1 cellular context compared by ENCODE assay signal in the genomic region with DNA sequence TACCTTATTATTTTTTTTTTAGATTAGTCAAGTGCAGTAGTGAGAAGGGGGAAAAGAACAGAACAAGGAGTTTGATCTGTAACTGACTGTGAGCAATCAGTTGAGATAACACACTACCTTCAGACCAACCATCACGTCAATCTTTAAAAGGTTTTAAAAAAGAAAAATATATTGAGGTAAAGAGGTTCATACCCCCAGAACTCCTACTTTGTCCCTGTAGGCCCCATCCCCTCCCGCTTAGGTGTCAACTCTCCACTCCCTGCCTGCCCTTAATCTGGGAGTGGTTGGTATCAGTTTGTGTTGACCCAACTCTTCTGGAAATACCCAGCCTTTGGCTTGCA.
TF ChIP-seq lines count a peak whose summit lies in the region.

No MANE protein-coding gene starts in this region.

TF ChIP-seq in H1, 55 proteins besides CTCF, POLR2A, EP300 and RAD21:
- TF ChIP-seq, protein P1, sequence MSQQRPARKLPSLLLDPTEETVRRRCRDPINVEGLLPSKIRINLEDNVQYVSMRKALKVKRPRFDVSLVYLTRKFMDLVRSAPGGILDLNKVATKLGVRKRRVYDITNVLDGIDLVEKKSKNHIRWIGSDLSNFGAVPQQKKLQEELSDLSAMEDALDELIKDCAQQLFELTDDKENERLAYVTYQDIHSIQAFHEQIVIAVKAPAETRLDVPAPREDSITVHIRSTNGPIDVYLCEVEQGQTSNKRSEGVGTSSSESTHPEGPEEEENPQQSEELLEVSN (IDR thresholded peaks at IDR 0.05): no peak
- TF ChIP-seq TBP (IDR thresholded peaks at IDR 0.05; ENCODE audit: low read depth, low read length) (no peak), YY1 (IDR thresholded peaks at IDR 0.05; ENCODE audit: low read depth, low read length) (no peak), POLR2AphosphoS5 (IDR thresholded peaks at IDR 0.05; ENCODE audit: low read depth, low read length) (no peak), TAF7 (optimal IDR thresholded peaks at IDR 0.05; ENCODE audit: borderline replicate concordance, low read depth, low read length) (no peak), CBX5 (IDR thresholded peaks at IDR 0.05; ENCODE audit: low read depth, low read length) (no peak), EZH2 (IDR thresholded peaks at IDR 0.05; ENCODE audit: low read depth, low read length, severe bottlenecking) (no peak), BACH1 (IDR thresholded peaks at IDR 0.05; ENCODE audit: low read length) (no peak), RXRA (IDR thresholded peaks at IDR 0.05; ENCODE audit: insufficient read depth, low read depth, low read length) (no peak), ZNF274 (IDR thresholded peaks at IDR 0.05; ENCODE audit: borderline replicate concordance, extremely low read depth, low read length) (no peak), CBX8 (IDR thresholded peaks at IDR 0.05; ENCODE audit: borderline replicate concordance, low read depth, low read length) (no peak), GABPA (IDR thresholded peaks at IDR 0.05; ENCODE audit: borderline replicate concordance, insufficient read depth, low read length) (no peak)
- TF ChIP-seq, protein P2, sequence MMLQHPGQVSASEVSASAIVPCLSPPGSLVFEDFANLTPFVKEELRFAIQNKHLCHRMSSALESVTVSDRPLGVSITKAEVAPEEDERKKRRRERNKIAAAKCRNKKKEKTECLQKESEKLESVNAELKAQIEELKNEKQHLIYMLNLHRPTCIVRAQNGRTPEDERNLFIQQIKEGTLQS (IDR thresholded peaks at IDR 0.05; ENCODE audit: insufficient read depth, low read depth, low read length): no peak
TF ChIP-seq in H1: peak in this region for 0.
